ENCODE assay signal across 8 cellular contexts in the genomic region with DNA sequence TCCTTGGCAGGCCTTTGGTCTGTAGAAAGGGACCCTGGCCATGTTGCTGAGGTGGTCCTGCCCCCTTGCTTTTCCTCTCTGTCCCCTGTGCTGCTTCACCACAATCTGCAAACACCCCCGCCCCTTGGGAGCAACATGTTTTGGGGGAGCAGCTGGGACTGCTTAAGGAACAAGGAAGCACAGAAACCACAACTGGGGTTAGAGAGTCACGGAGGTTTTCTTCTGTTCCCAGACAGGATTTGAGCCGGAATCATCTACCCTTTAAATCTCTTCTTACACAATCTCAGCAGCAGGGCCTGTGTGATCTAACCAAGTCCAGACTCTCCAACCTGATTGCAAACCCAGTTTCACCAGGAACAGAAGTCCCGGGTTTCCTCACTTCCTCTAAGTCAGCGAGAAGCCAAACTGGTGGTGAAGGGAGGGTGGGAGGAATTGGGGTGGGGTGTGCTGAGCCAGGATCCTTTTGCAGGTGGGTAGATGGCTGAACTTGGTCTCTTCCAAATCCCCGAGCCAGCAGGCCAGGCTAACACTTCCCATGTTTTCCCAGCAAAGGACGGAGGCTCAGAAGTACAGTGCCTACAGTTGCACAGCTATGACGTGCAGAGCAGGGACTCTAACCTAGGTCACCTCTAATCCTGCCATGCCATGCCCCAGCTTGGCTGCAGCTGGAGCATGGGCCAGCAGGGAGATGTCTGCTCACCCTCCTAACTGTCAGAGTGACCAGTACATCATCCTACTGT. TPM values are rescaled to one million over a fixed set of nuclear protein-coding genes. Genes with fewer than 3 reads are reported as not detected.
A peak's percentile ranks its signal among the peaks of the same experiment; 100 is the strongest.
DNase-seq lines count a peak whose midpoint lies in the region; ATAC-seq and TF ChIP-seq lines count a peak whose summit lies in the region.

No MANE protein-coding gene starts in this region.

- 56 to 61% methylated on average over 8 of the region's 8 CpGs for WGBS in lower leg skin, 2 donors
- 46% methylated on average over 8 of the region's 8 CpGs for WGBS in suprapubic skin

- no peak overlapping the region for H3K4me3 Mint-ChIP-seq in activated CD4-positive, alpha-beta T cell treated with anti-CD3 and anti-CD28 coated beads for 36 hours

- H3K4me1 ChIP-seq in suprapubic skin = peaks cover 78% of the 10 kb centered on the region

- no peaks in the 10 kb centered on the region for H3K9me3 Mint-ChIP-seq in activated CD4-positive, alpha-beta T cell treated with anti-CD3 and anti-CD28 coated beads for 36 hours (ENCODE audit: low read depth)

- DNase-seq in KBM-7 (peak; percentile 41), coronary artery (ENCODE audit: low spot score) (peak; percentile 78), lower leg skin (ENCODE audit: low spot score in 2 of 2) (peak; percentile 82 to 85), suprapubic skin (ENCODE audit: low spot score in 2 of 2) (no peak)
- no peak for DNase-seq in activated CD4-positive, alpha-beta T cell treated with anti-CD3 and anti-CD28 coated beads for 36 hours

- peak overlapping the region; percentile 44 to 82 for H3K27ac ChIP-seq in coronary artery
- H3K27ac ChIP-seq in suprapubic skin = peak overlapping the region; percentile 79

- intact Hi-C loops in lower leg skin (cut with DNase I; ENCODE audit: low total_unique reads) = no loop called here
- intact Hi-C loops in activated CD4-positive, alpha-beta T cell treated with anti-CD3 and anti-CD28 coated beads for 36 hours (cut with DNase I, micrococcal nuclease) = no loop called here

- TF ChIP-seq EP300 in suprapubic skin (IDR thresholded peaks at IDR 0.05) = no peak

- no peak for ATAC-seq in HG03108 (IDR thresholded peaks at IDR 0.05; ENCODE audit: unreplicated experiment)
- ATAC-seq in activated CD4-positive, alpha-beta T cell treated with anti-CD3 and anti-CD28 coated beads for 36 hours = no peak
- ATAC-seq in GM18870 (IDR thresholded peaks at IDR 0.05; ENCODE audit: unreplicated experiment) = no peak
- no peak for ATAC-seq in GM21737 (IDR thresholded peaks at IDR 0.05; ENCODE audit: unreplicated experiment)

- H3K27me3 Mint-ChIP-seq in activated CD4-positive, alpha-beta T cell treated with anti-CD3 and anti-CD28 coated beads for 36 hours = peaks cover 4% of the 10 kb centered on the region

- in situ Hi-C loops in KBM-7 (cut with MboI; ENCODE audit: low pct_unique_long_range_greater_than_20kb, low sequenced_read_pairs) = no loop called here

- TF ChIP-seq POLR2A in lower leg skin (IDR thresholded peaks at IDR 0.05) (no peak), suprapubic skin (IDR thresholded peaks at IDR 0.05) (no peak)

- H3K27me3 ChIP-seq in suprapubic skin = no peaks in the 10 kb centered on the region

- POLR2A ChIA-PET in activated CD4-positive, alpha-beta T cell treated with anti-CD3 and anti-CD28 coated beads for 36 hours (lab: Charles Lee) = no interaction called here

- H3K27ac Mint-ChIP-seq in activated CD4-positive, alpha-beta T cell treated with anti-CD3 and anti-CD28 coated beads for 36 hours = no peak overlapping the region

- no peak overlapping the region for H3K4me3 ChIP-seq in coronary artery
- no peak overlapping the region for H3K4me3 ChIP-seq in lower leg skin (ENCODE audit: low read depth, poor library complexity, severe bottlenecking)
- no peak overlapping the region for H3K4me3 ChIP-seq in suprapubic skin

- H3K36me3 Mint-ChIP-seq in activated CD4-positive, alpha-beta T cell treated with anti-CD3 and anti-CD28 coated beads for 36 hours (ENCODE audit: low read depth) = no peaks in the 10 kb centered on the region

- H3K4me1 Mint-ChIP-seq in activated CD4-positive, alpha-beta T cell treated with anti-CD3 and anti-CD28 coated beads for 36 hours = no peaks in the 10 kb centered on the region

- H3K36me3 ChIP-seq in suprapubic skin = no peaks in the 10 kb centered on the region

- CTCF ChIA-PET in activated CD4-positive, alpha-beta T cell treated with anti-CD3 and anti-CD28 coated beads for 36 hours (lab: Charles Lee) = no interaction called here

- H3K9me3 ChIP-seq in suprapubic skin = no peaks in the 10 kb centered on the region

- TF ChIP-seq CTCF in coronary artery (IDR thresholded peaks at IDR 0.05) (no peak), lower leg skin (IDR thresholded peaks at IDR 0.05) (no peak), suprapubic skin (IDR thresholded peaks at IDR 0.05) (no peak)

RNA-seq across cellular contexts. Expression of a gene that starts 25.0 kb away (rescaled TPM):
- total RNA-seq in lower leg skin = 10 to 100 TPM; 13.5 to 43.5 (median 28.1) TPM
- 10 to 100 TPM; 29.1 to 42.1 (median 31.3) TPM for total RNA-seq in suprapubic skin
- 1 to 10 TPM; 1.3 to 1.8 TPM for total RNA-seq in activated CD4-positive, alpha-beta T cell treated with anti-CD3 and anti-CD28 coated beads for 36 hours

Comparison
In these comparisons a context has a peak if more than half of its experiments do, and no peak if none do; other contexts are left out.
1. DNase-seq: peak in KBM-7 (single experiment), coronary artery (single experiment) and lower leg skin (2 of 2); none in suprapubic skin (0 of 2) and activated CD4-positive, alpha-beta T cell treated with anti-CD3 and anti-CD28 coated beads for 36 hours (single experiment).
2. RNA of a gene that starts 25.0 kb away (total RNA-seq): 29.1 to 42.1 TPM in suprapubic skin and 13.5 to 43.5 TPM in lower leg skin; 1.3 to 1.8 TPM in activated CD4-positive, alpha-beta T cell treated with anti-CD3 and anti-CD28 coated beads for 36 hours; every median in the first group is over 4 times any median in the second.